Comparison of ENCODE assay signal across 24 cellular contexts in the genomic region with DNA sequence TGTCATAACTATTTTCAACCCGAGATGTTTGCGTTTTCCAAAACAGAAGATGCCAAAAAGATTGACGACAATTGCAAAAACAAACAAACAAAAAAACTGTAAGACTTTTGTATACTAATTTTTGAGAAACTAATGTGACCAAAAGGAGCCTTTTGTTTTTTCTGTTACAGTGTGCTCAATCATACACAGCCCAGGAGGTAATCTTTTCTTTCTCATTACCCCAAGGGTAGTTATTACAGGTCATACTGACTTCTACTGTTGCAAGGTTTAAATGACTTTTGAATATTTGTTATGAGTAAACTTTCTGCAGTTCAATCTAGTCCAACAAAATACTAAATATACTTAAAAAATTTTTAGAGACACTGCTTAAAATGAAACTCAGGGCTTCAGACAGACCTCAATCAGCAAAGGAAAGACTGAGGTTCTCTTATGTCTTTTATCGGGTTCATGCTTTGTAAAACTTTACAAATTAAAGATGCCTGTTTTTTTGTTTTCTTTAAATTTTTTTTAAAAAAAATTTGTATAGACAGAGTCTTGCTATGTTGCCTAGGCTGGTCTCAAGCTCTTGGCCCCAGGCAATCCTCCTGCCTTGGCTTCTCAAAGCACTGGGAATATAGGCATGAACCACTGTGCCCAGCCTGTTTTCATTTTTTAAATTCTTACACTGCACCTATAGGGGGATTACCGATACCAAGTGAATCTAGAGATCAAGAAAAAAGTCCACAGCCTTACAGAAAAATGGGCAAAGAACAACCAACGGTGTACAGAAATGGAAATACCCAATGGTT. TPM values are rescaled to one million over a fixed set of nuclear protein-coding genes. Genes with fewer than 3 reads are reported as not detected.
DNase-seq lines count a peak whose midpoint lies in the region; ATAC-seq, FAIRE-seq and TF ChIP-seq lines count a peak whose summit lies in the region.
"Had no signal": no experiment of that assay in that cellular context is flagged by ENCODE, and none has a peak within 500 bp of the region (broad histone marks: within the 10 kb centered on the region; RNA-seq: fewer than 3 reads in every experiment).

No MANE protein-coding gene starts in this region.

- intact Hi-C loops in heart right ventricle (cut with DNase I): loop anchor here in 1 of 10 donors (5.0 kb wide), 1 partner anchor 47 kb away; a partner anchor contains a TSS
- intact Hi-C loops in right cardiac atrium (cut with DNase I): no loop called here

- H3K27ac Mint-ChIP-seq in brain (peak overlapping the region in 4 of 5 experiments; percentile 26 to 79 (median 62)), neural progenitor cell (no peak overlapping the region)
- H3K27ac Mint-ChIP-seq in T-helper 2 cell treated with Interferon-gamma antibody and Interleukin-4, amounts not matched to agents 5 μg/mL and 100 μg/mL, for 36 hours: no peak overlapping the region
- H3K27ac Mint-ChIP-seq: activated CD8-positive, alpha-beta memory T cell treated with anti-CD3 and anti-CD28 coated beads, Interleukin-2, amount 10 ng/mL, durations not matched to agents 7 days and 5 days had no signal

- no peaks in the 10 kb centered on the region for H3K9me3 Mint-ChIP-seq in brain
- H3K9me3 Mint-ChIP-seq in neural progenitor cell: no peaks in the 10 kb centered on the region
- no peaks in the 10 kb centered on the region for H3K9me3 Mint-ChIP-seq in T-helper 2 cell treated with Interferon-gamma antibody and Interleukin-4, amounts not matched to agents 5 μg/mL and 100 μg/mL, for 36 hours
- H3K9me3 Mint-ChIP-seq: effector memory CD8-positive, alpha-beta T cell had no signal

- H3K4me1 ChIP-seq in heart right ventricle (peaks cover 14 to 96% (median 77%) of the 10 kb centered on the region in 9 donors), right cardiac atrium (ENCODE audit: control insufficient read depth, insufficient read depth, low read length) (peaks cover 5% of the 10 kb centered on the region), neural progenitor cell (peaks cover 45% of the 10 kb centered on the region), small intestine (ENCODE audit: control insufficient read depth in 2 of 2, insufficient read depth in 1 of 2, low read depth in 1 of 2, low read length in 1 of 2) (peaks cover 0 to 3% of the 10 kb centered on the region in 2 donors)

- H3K4me3 ChIP-seq in heart right ventricle (no peak overlapping the region), right cardiac atrium (ENCODE audit: low read length) (no peak overlapping the region), neural progenitor cell (no peak overlapping the region), small intestine (ENCODE audit: low read depth in 1 of 2, low read length in 2 of 2) (no peak overlapping the region)
- H3K4me3 ChIP-seq: MG63, ovary, Peyer's patch, vagina had no signal

- H3K4me3 Mint-ChIP-seq in brain: peak overlapping the region in 1 of 5 experiments; percentile 61
- no peak overlapping the region for H3K4me3 Mint-ChIP-seq in neural progenitor cell
- H3K4me3 Mint-ChIP-seq in T-helper 2 cell treated with Interferon-gamma antibody and Interleukin-4, amounts not matched to agents 5 μg/mL and 100 μg/mL, for 36 hours: no peak overlapping the region
- H3K4me3 Mint-ChIP-seq: activated CD8-positive, alpha-beta memory T cell treated with anti-CD3 and anti-CD28 coated beads, Interleukin-2, amount 10 ng/mL, durations not matched to agents 7 days and 5 days; effector memory CD8-positive, alpha-beta T cell had no signal

- DNase-seq in heart right ventricle (no peak), right cardiac atrium (no peak), neural progenitor cell (ENCODE audit: low spot score) (no peak), small intestine (no peak), NCI-H2196 (lab: John Stamatoyannopoulos, UW; ENCODE audit: unreplicated experiment) (no peak)
- DNase-seq in T-helper 2 cell treated with Interferon-gamma antibody and Interleukin-4, amounts not matched to agents 5 μg/mL and 100 μg/mL, for 36 hours (ENCODE audit: low spot score): no peak
- DNase-seq: activated CD8-positive, alpha-beta memory T cell treated with anti-CD3 and anti-CD28 coated beads, Interleukin-2, amount 10 ng/mL, durations not matched to agents 7 days and 5 days; activated gamma-delta T cell treated with Interleukin-2 at 50 U/mL for 16 hours; effector memory CD8-positive, alpha-beta T cell; hypothalamus; IMR-90; mammary epithelial cell; MG63; NCI-H1436; NCI-H2227 treated with DMSO at 0.1 percent for 48 hours; ovary; Peyer's patch; stimulated activated CD4-positive, alpha-beta T cell treated with anti-CD3 and anti-CD28 coated beads, Interleukin-2, amount 100 ng/mL, for 24 hours; T-helper 9 cell had no signal

- peaks cover 94% of the 10 kb centered on the region for H3K79me2 ChIP-seq in neural progenitor cell (ENCODE audit: low read depth)

- H3K27ac ChIP-seq in heart right ventricle (peak overlapping the region in 7 of 10 donors; percentile 20 to 65 (median 42)), right cardiac atrium (ENCODE audit: low read length) (no peak overlapping the region), neural progenitor cell (peak overlapping the region; percentile 46), small intestine (ENCODE audit: low read depth in 1 of 2, low read length in 1 of 2) (no peak overlapping the region)
- H3K27ac ChIP-seq: Peyer's patch, vagina had no signal

- peaks cover 63% of the 10 kb centered on the region for H4K20me1 ChIP-seq in neural progenitor cell (ENCODE audit: low read depth)

- H3K27me3 ChIP-seq in heart right ventricle (no peaks in the 10 kb centered on the region), right cardiac atrium (ENCODE audit: control insufficient read depth, insufficient read depth) (no peaks in the 10 kb centered on the region), neural progenitor cell (no peaks in the 10 kb centered on the region), small intestine (ENCODE audit: control insufficient read depth in 2 of 2, insufficient read depth in 2 of 2, low read length in 2 of 2) (no peaks in the 10 kb centered on the region)
- H3K27me3 ChIP-seq: MG63, ovary, Peyer's patch, vagina had no signal

- H3K27me3 Mint-ChIP-seq in brain (peaks cover 2% of the 10 kb centered on the region), neural progenitor cell (ENCODE audit: insufficient read depth, low read depth) (no peaks in the 10 kb centered on the region)
- H3K27me3 Mint-ChIP-seq in T-helper 2 cell treated with Interferon-gamma antibody and Interleukin-4, amounts not matched to agents 5 μg/mL and 100 μg/mL, for 36 hours (ENCODE audit: low read depth): no peaks in the 10 kb centered on the region
- H3K27me3 Mint-ChIP-seq: activated CD8-positive, alpha-beta memory T cell treated with anti-CD3 and anti-CD28 coated beads, Interleukin-2, amount 10 ng/mL, durations not matched to agents 7 days and 5 days; effector memory CD8-positive, alpha-beta T cell had no signal

- no peak for ATAC-seq in heart right ventricle
- ATAC-seq in right cardiac atrium: no peak
- no peak for ATAC-seq in GM18517 (IDR thresholded peaks at IDR 0.05; ENCODE audit: unreplicated experiment)
- ATAC-seq: activated CD8-positive, alpha-beta memory T cell treated with anti-CD3 and anti-CD28 coated beads, Interleukin-2, amount 10 ng/mL, durations not matched to agents 7 days and 5 days; effector memory CD8-positive, alpha-beta T cell had no signal

- no peak for FAIRE-seq in small intestine (lab: Jason Lieb, UNC)
- FAIRE-seq: keratinocyte had no signal

- H3K36me3 Mint-ChIP-seq in brain (peaks cover 3% of the 10 kb centered on the region), neural progenitor cell (no peaks in the 10 kb centered on the region)
- peaks cover 5% of the 10 kb centered on the region for H3K36me3 Mint-ChIP-seq in T-helper 2 cell treated with Interferon-gamma antibody and Interleukin-4, amounts not matched to agents 5 μg/mL and 100 μg/mL, for 36 hours (ENCODE audit: low read depth)

- H2AFZ ChIP-seq in neural progenitor cell (replicated peaks): no peak overlapping the region

- no peak overlapping the region for H3K4me2 ChIP-seq in neural progenitor cell
- H3K4me2 ChIP-seq: SK-N-SH had no signal

- 66 to 70% methylated on average over 6 of the region's 6 CpGs for WGBS in heart right ventricle, 2 donors
- WGBS in right cardiac atrium: 68% methylated on average over 6 of the region's 6 CpGs
- 76 to 95% (median 87%) methylated on average over 6 of the region's 6 CpGs for WGBS in small intestine, 3 donors

- no peaks in the 10 kb centered on the region for H3K9me3 ChIP-seq in heart right ventricle
- H3K9me3 ChIP-seq in right cardiac atrium (ENCODE audit: control insufficient read depth, low read length): no peaks in the 10 kb centered on the region
- no peaks in the 10 kb centered on the region for H3K9me3 ChIP-seq in neural progenitor cell (ENCODE audit: low read depth)
- H3K9me3 ChIP-seq in small intestine (ENCODE audit: control insufficient read depth, low read depth): no peaks in the 10 kb centered on the region
- H3K9me3 ChIP-seq: MG63, ovary, Peyer's patch, SK-N-SH, vagina had no signal

- H3K4me1 Mint-ChIP-seq in brain: peaks cover 63% of the 10 kb centered on the region
- peaks cover 26% of the 10 kb centered on the region for H3K4me1 Mint-ChIP-seq in neural progenitor cell
- peaks cover 4% of the 10 kb centered on the region for H3K4me1 Mint-ChIP-seq in T-helper 2 cell treated with Interferon-gamma antibody and Interleukin-4, amounts not matched to agents 5 μg/mL and 100 μg/mL, for 36 hours (ENCODE audit: low read depth)

- TF ChIP-seq CTCF in heart right ventricle (IDR thresholded peaks at IDR 0.05): no peak
- no peak for TF ChIP-seq CTCF in brain (conservative IDR thresholded peaks at IDR 0.05)
- no peak for TF ChIP-seq CTCF in neural progenitor cell (IDR thresholded peaks at IDR 0.05)

- H3K36me3 ChIP-seq in heart right ventricle (peaks cover 0 to 9% (median 0%) of the 10 kb centered on the region in 9 donors), neural progenitor cell (no peaks in the 10 kb centered on the region), small intestine (ENCODE audit: control insufficient read depth in 2 of 2, insufficient read depth in 2 of 2, low read length in 2 of 2) (no peaks in the 10 kb centered on the region)
- H3K36me3 ChIP-seq: ovary, vagina had no signal

- H3F3A ChIP-seq in neural progenitor cell (ENCODE audit: low read depth): peaks cover 21% of the 10 kb centered on the region

- H3K9ac ChIP-seq in neural progenitor cell: no peak overlapping the region
- H3K9ac ChIP-seq: SK-N-SH had no signal

RNA-seq across cellular contexts. Expression of a gene that starts 47.6 kb away (rescaled TPM):
- total RNA-seq in heart right ventricle (10 to 100 TPM; 39.8 to 79.9 (median 67.7) TPM), right cardiac atrium (10 to 100 TPM; 61.0 to 82.7 (median 76.6) TPM), neural progenitor cell (ENCODE audit: low replicate concordance) (29.5 and 40.3 TPM in 2 replicates)
- polyA plus RNA-seq in heart right ventricle (10 to 100 TPM; 42.4 to 44.5 TPM), right cardiac atrium (33.7 TPM), brain (ENCODE audit: insufficient read depth, low read depth, low replicate concordance) (52.7 TPM), small intestine (10 to 100 TPM; 35.7 to 40.3 (median 37.8) TPM)

RNA-seq across cellular contexts. Expression of a gene that starts 54.6 kb away (rescaled TPM):
- total RNA-seq in heart right ventricle (1 to 10 TPM; 2.2 to 4.4 (median 3.2) TPM), right cardiac atrium (1 to 10 TPM; 3.8 to 6.5 (median 4.9) TPM), neural progenitor cell (ENCODE audit: low replicate concordance) (3.6 and 10.7 TPM in 2 replicates)
- polyA plus RNA-seq in heart right ventricle (1 to 10 TPM; 2.3 to 5.9 TPM), right cardiac atrium (5.9 TPM), brain (ENCODE audit: insufficient read depth, low read depth, low replicate concordance) (5.1 TPM), small intestine (1 to 10 TPM in 1 of 3 donors, not detected in 2; 2.3 TPM)

Comparison
In these comparisons a context has a peak if more than half of its experiments do, and no peak if none do; other contexts are left out.
1. H3K27ac ChIP-seq: peak in heart right ventricle (7 of 10) and neural progenitor cell (single experiment); none in right cardiac atrium (single experiment) and small intestine (0 of 2).
2. H3K27ac Mint-ChIP-seq: peak in brain (4 of 5); none in neural progenitor cell (single experiment) and T-helper 2 cell treated with Interferon-gamma antibody and Interleukin-4, amounts not matched to agents 5 μg/mL and 100 μg/mL, for 36 hours (single experiment).